In the genomic region with DNA sequence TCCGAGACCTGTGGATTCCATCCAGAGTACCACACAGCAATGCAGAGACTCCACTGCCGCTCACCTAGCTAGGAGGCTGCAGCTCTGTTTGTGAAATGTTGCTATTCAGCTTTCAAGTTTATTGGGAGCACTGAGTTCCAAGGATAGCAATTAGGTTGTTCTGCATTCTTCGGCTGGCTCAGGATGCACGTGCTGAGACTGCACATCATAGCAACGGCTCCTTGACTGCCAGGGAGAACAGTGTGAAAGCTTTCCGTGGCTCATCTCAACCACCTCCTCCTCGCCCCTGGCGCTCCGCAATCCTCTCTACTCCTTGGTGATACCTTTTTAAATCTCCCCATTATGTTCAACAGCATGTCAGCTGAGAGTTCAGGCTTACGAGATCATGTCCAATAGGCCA, we compare ENCODE assay signal across 19 cellular contexts.
DNase-seq lines count a peak whose midpoint lies in the region; TF ChIP-seq lines count a peak whose summit lies in the region.
"Had no signal": no experiment of that assay in that cellular context is flagged by ENCODE, and none has a peak within 500 bp of the region (broad histone marks: within the 10 kb centered on the region; RNA-seq: fewer than 3 reads in every experiment).

No MANE protein-coding gene starts in this region.

- no peak for TF ChIP-seq CTCF in breast epithelium (IDR thresholded peaks at IDR 0.05)
- no peak for TF ChIP-seq CTCF in MCF 10A (IDR thresholded peaks at IDR 0.05; ENCODE audit: unreplicated experiment)
- no peak for TF ChIP-seq CTCF in thyroid gland (IDR thresholded peaks at IDR 0.05)

- H3K4me3 Mint-ChIP-seq in MCF 10A (ENCODE audit: unreplicated experiment) = no peak overlapping the region
- H3K4me3 Mint-ChIP-seq: CD4-positive, CD25-positive, alpha-beta regulatory T cell; CD8-positive, alpha-beta memory T cell; GM23338 had no signal

- CTCF ChIA-PET in MCF 10A (lab: Yijun Ruan, JAX) = interaction anchor here (0.5 kb wide), 1 partner anchor 174 kb away, joined by 4 read pairs; no protein-coding TSS in a partner anchor

- POLR2A ChIA-PET in MCF 10A (lab: Yijun Ruan, JAX) = interaction anchor here (1.2 kb wide), 1 partner anchor 11 kb away, joined by 3 read pairs; no protein-coding TSS in a partner anchor

- WGBS in thyroid gland, 2 donors = 65 to 74% methylated on average over 10 of the region's 10 CpGs

- H3K4me3 ChIP-seq in breast epithelium = no peak overlapping the region
- no peak overlapping the region for H3K4me3 ChIP-seq in subcutaneous abdominal adipose tissue (ENCODE audit: low read depth in 1 of 5, low read length in 5 of 5)
- H3K4me3 ChIP-seq in thyroid gland (replicated peaks in 1 of 3) = no peak overlapping the region
- H3K4me3 ChIP-seq: GM12878, GM23338 had no signal

- H3K27me3 ChIP-seq in breast epithelium (no peaks in the 10 kb centered on the region), subcutaneous abdominal adipose tissue (ENCODE audit: control insufficient read depth in 5 of 5, insufficient read depth in 4 of 5, low read length in 5 of 5) (no peaks in the 10 kb centered on the region), thyroid gland (no peaks in the 10 kb centered on the region)
- H3K27me3 ChIP-seq: BE2C had no signal

- no peaks in the 10 kb centered on the region for H3K9me3 Mint-ChIP-seq in MCF 10A (ENCODE audit: unreplicated experiment)
- H3K9me3 Mint-ChIP-seq: GM23338 had no signal

- H3K36me3 ChIP-seq in breast epithelium (no peaks in the 10 kb centered on the region), subcutaneous abdominal adipose tissue (ENCODE audit: control insufficient read depth in 5 of 5, insufficient read depth in 5 of 5, low read length in 5 of 5) (no peaks in the 10 kb centered on the region), thyroid gland (no peaks in the 10 kb centered on the region)
- H3K36me3 ChIP-seq: BE2C had no signal

- peaks cover 6 to 7% of the 10 kb centered on the region in 2 donors for H3K4me1 ChIP-seq in breast epithelium
- H3K4me1 ChIP-seq in subcutaneous abdominal adipose tissue (ENCODE audit: control insufficient read depth in 5 of 5, insufficient read depth in 5 of 5, low read length in 5 of 5) = peaks cover 3 to 40% (median 26%) of the 10 kb centered on the region in 5 donors
- no peaks in the 10 kb centered on the region for H3K4me1 ChIP-seq in thyroid gland
- H3K4me1 ChIP-seq: BE2C had no signal

- no peaks in the 10 kb centered on the region for H3K27me3 Mint-ChIP-seq in MCF 10A (ENCODE audit: insufficient read depth, unreplicated experiment)
- H3K27me3 Mint-ChIP-seq: CD4-positive, CD25-positive, alpha-beta regulatory T cell had no signal

- H3K9me3 ChIP-seq in breast epithelium = no peaks in the 10 kb centered on the region
- H3K9me3 ChIP-seq in subcutaneous abdominal adipose tissue (ENCODE audit: control insufficient read depth in 5 of 5, low read length in 5 of 5) = no peaks in the 10 kb centered on the region
- no peaks in the 10 kb centered on the region for H3K9me3 ChIP-seq in thyroid gland
- H3K9me3 ChIP-seq: BE2C had no signal

- intact Hi-C loops in breast epithelium (cut with DNase I; ENCODE audit: low total_unique reads) (no loop called here), MCF 10A (cut with micrococcal nuclease) (no loop called here), thyroid gland (cut with DNase I) (no loop called here)

- BruUV-seq in MCF 10A (replicated peaks; lab: Mats Ljungman, UMichigan) = no TSS peak

- no peak overlapping the region for H3K9ac ChIP-seq in subcutaneous abdominal adipose tissue (ENCODE audit: low read length in 5 of 5)

- H3K27ac ChIP-seq in breast epithelium = peak overlapping the region; percentile 55 to 75
- H3K27ac ChIP-seq in subcutaneous abdominal adipose tissue (ENCODE audit: low read depth, low read length) = peak overlapping the region; percentile 49
- no peak overlapping the region for H3K27ac ChIP-seq in thyroid gland
- H3K27ac ChIP-seq: HL-60 had no signal

- DNase-seq in breast epithelium (ENCODE audit: low spot score in 2 of 2) = peak in 1 of 2 donors; percentile 66
- DNase-seq in MCF 10A (ENCODE audit: unreplicated experiment) = no peak
- peak; percentile 8 for DNase-seq in midbrain (lab: John Stamatoyannopoulos, UW)
- DNase-seq in thyroid gland = no peak
- no peak for DNase-seq in KG1 (lab: John Stamatoyannopoulos, UW)
- DNase-seq: BE2C; CD4-positive, CD25-positive, alpha-beta regulatory T cell; CD8-positive, alpha-beta memory T cell; COR-L47; DMS 273 treated with DMSO at 0.1 percent for 48 hours; DMS53; DND-41; EL; HCEC 1CT; IMR-90 had no signal

- no peaks in the 10 kb centered on the region for H3K36me3 Mint-ChIP-seq in MCF 10A (ENCODE audit: insufficient read depth, unreplicated experiment)
- H3K36me3 Mint-ChIP-seq: CD4-positive, CD25-positive, alpha-beta regulatory T cell had no signal

- no peak for TF ChIP-seq POLR2A in breast epithelium (IDR thresholded peaks at IDR 0.05)
- TF ChIP-seq POLR2A in thyroid gland (IDR thresholded peaks at IDR 0.05) = no peak

- no peaks in the 10 kb centered on the region for H3K4me1 Mint-ChIP-seq in MCF 10A (ENCODE audit: insufficient read depth, unreplicated experiment)
- H3K4me1 Mint-ChIP-seq: CD8-positive, alpha-beta memory T cell; GM23338 had no signal

- no peak overlapping the region for H3K27ac Mint-ChIP-seq in MCF 10A (ENCODE audit: low read depth, unreplicated experiment)
- H3K27ac Mint-ChIP-seq: CD4-positive, CD25-positive, alpha-beta regulatory T cell; CD8-positive, alpha-beta memory T cell; GM23338 had no signal

Comparison
In these comparisons a context has a peak if more than half of its experiments do, and no peak if none do; other contexts are left out.
1. H3K27ac ChIP-seq: peak in breast epithelium (2 of 2) and subcutaneous abdominal adipose tissue (single experiment); none in thyroid gland (0 of 3).